13 cellular contexts compared by ENCODE assay signal in genomic region chr7:132380065-132380464, GRCh38.
A peak's percentile ranks its signal among the peaks of the same experiment; 100 is the strongest.
DNase-seq lines count a peak whose midpoint lies in the region; ATAC-seq and TF ChIP-seq lines count a peak whose summit lies in the region.
"Had no signal": no experiment of that assay in that cellular context is flagged by ENCODE, and none has a peak within 500 bp of the region (broad histone marks: within the 10 kb centered on the region; RNA-seq: fewer than 3 reads in every experiment).

No MANE protein-coding gene starts in this region.

- H3K9me3 ChIP-seq in adrenal gland (replicated peaks in 1 of 3) = no peaks in the 10 kb centered on the region

- H3K27me3 Mint-ChIP-seq in nephron (ENCODE audit: low read depth) = peaks cover 24% of the 10 kb centered on the region

- intact Hi-C loops in adrenal gland (cut with DNase I) (no loop called here), left cardiac atrium (cut with DNase I) (no loop called here)

- no peaks in the 10 kb centered on the region for H3K36me3 Mint-ChIP-seq in nephron (ENCODE audit: low read depth)
- H3K36me3 Mint-ChIP-seq: activated naive CD4-positive, alpha-beta T cell treated with anti-CD3 and anti-CD28 coated beads, Interleukin-2, amount 50 U/mL, for 72 hours; memory B cell had no signal

- no peaks in the 10 kb centered on the region for H3K36me3 ChIP-seq in adrenal gland (replicated peaks in 1 of 2)

- no peak for TF ChIP-seq POLR2A in adrenal gland (IDR thresholded peaks at IDR 0.05)

- H3K27me3 ChIP-seq in adrenal gland = no peaks in the 10 kb centered on the region

- 41 to 56% (median 49%) methylated on average over 3 of the region's 3 CpGs for WGBS in adrenal gland, 4 donors

- H3K27ac Mint-ChIP-seq in nephron = peak overlapping the region; percentile 79 to 92 (median 82)
- H3K27ac Mint-ChIP-seq: activated naive CD4-positive, alpha-beta T cell treated with anti-CD3 and anti-CD28 coated beads, Interleukin-2, amount 50 U/mL, for 72 hours; memory B cell had no signal

- H3K27ac ChIP-seq in adrenal gland = no peak overlapping the region

- no peak overlapping the region for H3K4me3 ChIP-seq in adrenal gland
- H3K4me3 ChIP-seq: coronary artery had no signal

- ATAC-seq in left cardiac atrium (peak; percentile 85 to 90), HG03108 (IDR thresholded peaks at IDR 0.05; ENCODE audit: unreplicated experiment) (no peak)
- ATAC-seq: activated naive CD4-positive, alpha-beta T cell treated with anti-CD3 and anti-CD28 coated beads, Interleukin-2, amount 50 U/mL, for 72 hours; Panc1 had no signal

- H3K9me3 Mint-ChIP-seq in nephron = no peaks in the 10 kb centered on the region
- H3K9me3 Mint-ChIP-seq: activated naive CD4-positive, alpha-beta T cell treated with anti-CD3 and anti-CD28 coated beads, Interleukin-2, amount 50 U/mL, for 72 hours; memory B cell had no signal

- TF ChIP-seq CTCF in adrenal gland (IDR thresholded peaks at IDR 0.05) (peak in 1 of 6 experiments; percentile 11), nephron (IDR thresholded peaks at IDR 0.05; ENCODE audit: unreplicated experiment in 3 of 3) (peak in 1 of 3 experiments; percentile 32)

- peaks cover 0 to 4% of the 10 kb centered on the region in 2 donors for H3K4me1 ChIP-seq in adrenal gland (replicated peaks in 1 of 2)

- H3K4me1 Mint-ChIP-seq in nephron = peaks cover 67% of the 10 kb centered on the region
- H3K4me1 Mint-ChIP-seq: memory B cell had no signal

- DNase-seq in adrenal gland (peak in 4 of 7 donors; percentile 12 to 37 (median 25)), left cardiac atrium (peak; percentile 75), HT-29 (ENCODE audit: low spot score) (no peak), GM19238 (ENCODE audit: insufficient read length, low spot score) (no peak), hippocampal formation (lab: John Stamatoyannopoulos, UW) (no peak)
- DNase-seq: COR-L47, MM.1S had no signal

- peak overlapping the region in 2 of 3 experiments; percentile 12 to 15 for H3K4me3 Mint-ChIP-seq in nephron
- H3K4me3 Mint-ChIP-seq: memory B cell had no signal

Comparison
In these comparisons a context has a peak if more than half of its experiments do, and no peak if none do; other contexts are left out.
1. DNase-seq: peak in adrenal gland (4 of 7) and left cardiac atrium (single experiment); none in HT-29 (single experiment), GM19238 (single experiment) and hippocampal formation (0 of 2).